10 cellular contexts compared by ENCODE assay signal in genomic region chr19:58468216-58468839, GRCh38. TPM values are rescaled to one million over a fixed set of nuclear protein-coding genes. Genes with fewer than 3 reads are reported as not detected.
DNase-seq lines count a peak whose midpoint lies in the region; ATAC-seq lines count a peak whose summit lies in the region.
"Had no signal": no experiment of that assay in that cellular context is flagged by ENCODE, and none has a peak within 500 bp of the region (broad histone marks: within the 10 kb centered on the region; RNA-seq: fewer than 3 reads in every experiment).

No MANE protein-coding gene starts in this region.

- H3K36me3 ChIP-seq in CD8-positive, alpha-beta memory T cell (ENCODE audit: insufficient read depth, low read length): peaks cover 18% of the 10 kb centered on the region
- peaks cover 18% of the 10 kb centered on the region; the same call in 1 of the 2 replicates for H3K36me3 ChIP-seq in HUES64 (ENCODE audit: insufficient read depth, low read length)
- peaks cover 24% of the 10 kb centered on the region for H3K36me3 ChIP-seq in adipocyte (ENCODE audit: control insufficient read depth, insufficient read depth, low read length, severe bottlenecking)
- H3K36me3 ChIP-seq in aorta (ENCODE audit: control insufficient read depth in 1 of 2, insufficient read depth in 2 of 2, low read length in 1 of 2): peaks cover 0 to 4% of the 10 kb centered on the region in 2 donors

- H3K9me3 Mint-ChIP-seq in CD8-positive, alpha-beta memory T cell: no peaks in the 10 kb centered on the region
- H3K9me3 Mint-ChIP-seq in natural killer cell treated with Interleukin-12 subunit alpha and Interleukin-12 subunit beta and Interleukin-15 and Interleukin-18, amount 100 ng/mL, for 72 hours: no peaks in the 10 kb centered on the region

- no peak overlapping the region for H3K4me3 ChIP-seq in CD8-positive, alpha-beta memory T cell (ENCODE audit: low read length)
- peak overlapping the region; percentile 12; the same call in 1 of the 2 replicates for H3K4me3 ChIP-seq in HUES64 (ENCODE audit: low read length)
- H3K4me3 ChIP-seq in adipocyte (ENCODE audit: low read length): peak overlapping the region; percentile 96
- H3K4me3 ChIP-seq in aorta (ENCODE audit: low read length in 2 of 2): no peak overlapping the region

- peak overlapping the region; percentile 84 to 88 (median 85) for H3K4me3 Mint-ChIP-seq in CD8-positive, alpha-beta memory T cell
- peak overlapping the region; percentile 87 for H3K4me3 Mint-ChIP-seq in natural killer cell treated with Interleukin-12 subunit alpha and Interleukin-12 subunit beta and Interleukin-15 and Interleukin-18, amount 100 ng/mL, for 72 hours

- POLR2A ChIA-PET in CD8-positive, alpha-beta memory T cell (lab: Charles Lee): no interaction called here

- no peaks in the 10 kb centered on the region for H3K9me3 ChIP-seq in CD8-positive, alpha-beta memory T cell (ENCODE audit: low read length)
- H3K9me3 ChIP-seq in HUES64 (ENCODE audit: insufficient read depth, low read depth, low read length) (no peaks in the 10 kb centered on the region), adipocyte (ENCODE audit: control insufficient read depth, low read length) (no peaks in the 10 kb centered on the region), aorta (ENCODE audit: control insufficient read depth, low read length) (no peaks in the 10 kb centered on the region)
- H3K9me3 ChIP-seq: mucosa of descending colon had no signal

- no peak for DNase-seq in CD8-positive, alpha-beta memory T cell
- DNase-seq in adipocyte (ENCODE audit: low read depth): peak; percentile 7
- no peak for DNase-seq in natural killer cell treated with Interleukin-12 subunit alpha and Interleukin-12 subunit beta and Interleukin-15 and Interleukin-18, amount 100 ng/mL, for 72 hours (ENCODE audit: low spot score)
- no peak for DNase-seq in aorta
- DNase-seq in EL: no peak
- DNase-seq in NCI-H82 (lab: John Stamatoyannopoulos, UW): no peak
- DNase-seq: mucosa of descending colon; stimulated activated CD8-positive, alpha-beta memory T cell treated with anti-CD3 and anti-CD28 coated beads, Interleukin-4, amount 100 ng/mL, for 48 hours had no signal

- H3K4me1 Mint-ChIP-seq in CD8-positive, alpha-beta memory T cell: peaks cover 22 to 28% (median 25%) of the 10 kb centered on the region in 3 donors
- peaks cover 13 to 19% of the 10 kb centered on the region in 2 donors for H3K4me1 Mint-ChIP-seq in natural killer cell treated with Interleukin-12 subunit alpha and Interleukin-12 subunit beta and Interleukin-15 and Interleukin-18, amount 100 ng/mL, for 72 hours (ENCODE audit: low read depth in 2 of 2)

- H3K27me3 ChIP-seq in CD8-positive, alpha-beta memory T cell (ENCODE audit: insufficient read depth, low read length, poor library complexity, severe bottlenecking): no peaks in the 10 kb centered on the region
- H3K27me3 ChIP-seq in HUES64 (ENCODE audit: insufficient read depth, low read length) (peaks cover 14% of the 10 kb centered on the region), adipocyte (replicated peaks; ENCODE audit: control insufficient read depth, insufficient read depth, low read length) (no peaks in the 10 kb centered on the region), aorta (ENCODE audit: control insufficient read depth in 1 of 2, insufficient read depth in 2 of 2, low read length in 1 of 2) (no peaks in the 10 kb centered on the region)

- no peak for ATAC-seq in natural killer cell treated with Interleukin-12 subunit alpha and Interleukin-12 subunit beta and Interleukin-15 and Interleukin-18, amount 100 ng/mL, for 72 hours
- ATAC-seq in aorta (ENCODE audit: low FRiP score) (no peak), GM19324 (IDR thresholded peaks at IDR 0.05; ENCODE audit: low FRiP score, unreplicated experiment) (no peak)

- 67% methylated on average over 5 of the region's 5 CpGs for WGBS in HUES64
- 64 to 68% methylated on average over 5 of the region's 5 CpGs for WGBS in aorta, 2 donors

- intact Hi-C loops in aorta (cut with DNase I): no loop called here

- peak overlapping the region in 7 of 8 donors; percentile 40 to 92 (median 81) for H3K27ac Mint-ChIP-seq in CD8-positive, alpha-beta memory T cell
- H3K27ac Mint-ChIP-seq in natural killer cell treated with Interleukin-12 subunit alpha and Interleukin-12 subunit beta and Interleukin-15 and Interleukin-18, amount 100 ng/mL, for 72 hours: peak overlapping the region; percentile 46 to 78

- peaks cover 13% of the 10 kb centered on the region for H3K4me1 ChIP-seq in CD8-positive, alpha-beta memory T cell (ENCODE audit: insufficient read depth, low read length)
- no peaks in the 10 kb centered on the region for H3K4me1 ChIP-seq in HUES64 (ENCODE audit: insufficient read depth, low read length)
- peaks cover 14% of the 10 kb centered on the region for H3K4me1 ChIP-seq in adipocyte (ENCODE audit: control insufficient read depth, insufficient read depth, low read length)
- no peaks in the 10 kb centered on the region for H3K4me1 ChIP-seq in aorta (ENCODE audit: control insufficient read depth in 1 of 2, insufficient read depth in 2 of 2, low read length in 2 of 2)

- H3K27me3 Mint-ChIP-seq in CD8-positive, alpha-beta memory T cell: peaks cover 0 to 2% of the 10 kb centered on the region in 2 donors
- no peaks in the 10 kb centered on the region for H3K27me3 Mint-ChIP-seq in natural killer cell treated with Interleukin-12 subunit alpha and Interleukin-12 subunit beta and Interleukin-15 and Interleukin-18, amount 100 ng/mL, for 72 hours

- H3K9ac ChIP-seq in HUES64 (ENCODE audit: low read depth, low read length) (no peak overlapping the region), adipocyte (ENCODE audit: low read length) (peak overlapping the region; percentile 53)

- CTCF ChIA-PET in CD8-positive, alpha-beta memory T cell (lab: Charles Lee): no interaction called here

- H3K36me3 Mint-ChIP-seq in CD8-positive, alpha-beta memory T cell: peaks cover 0 to 43% (median 0%) of the 10 kb centered on the region in 3 donors
- H3K36me3 Mint-ChIP-seq in natural killer cell treated with Interleukin-12 subunit alpha and Interleukin-12 subunit beta and Interleukin-15 and Interleukin-18, amount 100 ng/mL, for 72 hours: no peaks in the 10 kb centered on the region

- no peak overlapping the region for H3K27ac ChIP-seq in CD8-positive, alpha-beta memory T cell (ENCODE audit: low read depth, low read length)
- H3K27ac ChIP-seq in HUES64 (ENCODE audit: low read depth, low read length) (no peak overlapping the region), aorta (ENCODE audit: low read depth in 1 of 2, low read length in 2 of 2) (no peak overlapping the region)

RNA-seq across cellular contexts. Expression of gene ZNF324, which starts 1.4 kb away (rescaled TPM):
- 10 to 100 TPM; 19.8 to 21.0 TPM for total RNA-seq in CD8-positive, alpha-beta memory T cell
- polyA plus RNA-seq in CD8-positive, alpha-beta memory T cell: 13.9 TPM
- 4.4 TPM for polyA plus RNA-seq in HUES64 (2013, experiment 1 of 2)
- 3.7 TPM for polyA plus RNA-seq in HUES64 (2013, experiment 2 of 2)
- total RNA-seq in natural killer cell treated with Interleukin-12 subunit alpha and Interleukin-12 subunit beta and Interleukin-15 and Interleukin-18, amount 100 ng/mL, for 72 hours: 10 to 100 TPM; 15.2 to 15.5 TPM
- total RNA-seq in aorta: 10 to 100 TPM; 10.8 to 14.1 TPM
- 1 to 10 TPM; 2.3 to 4.6 TPM for polyA plus RNA-seq in aorta

RNA-seq across cellular contexts. Expression of gene ZNF446, which starts 7.8 kb away (rescaled TPM):
- 1 to 10 TPM; 5.9 to 7.2 TPM for total RNA-seq in CD8-positive, alpha-beta memory T cell
- 3.8 TPM for polyA plus RNA-seq in CD8-positive, alpha-beta memory T cell
- 3.8 TPM for polyA plus RNA-seq in HUES64 (2013, experiment 1 of 2)
- 4.9 TPM for polyA plus RNA-seq in HUES64 (2013, experiment 2 of 2)
- total RNA-seq in natural killer cell treated with Interleukin-12 subunit alpha and Interleukin-12 subunit beta and Interleukin-15 and Interleukin-18, amount 100 ng/mL, for 72 hours: 1 to 10 TPM; 3.9 to 5.8 TPM
- 1 to 10 TPM; 6.4 to 9.9 TPM for total RNA-seq in aorta
- polyA plus RNA-seq in aorta: 10 to 100 TPM; 10.4 to 26.1 TPM

RNA-seq across cellular contexts. Expression of gene ZNF324B, which starts 16.9 kb away (rescaled TPM):
- 10 to 100 TPM; 11.3 TPM for total RNA-seq in CD8-positive, alpha-beta memory T cell
- 2.9 TPM for polyA plus RNA-seq in CD8-positive, alpha-beta memory T cell
- 2.0 TPM for polyA plus RNA-seq in HUES64 (2013, experiment 1 of 2)
- polyA plus RNA-seq in HUES64 (2013, experiment 2 of 2): 2.1 TPM
- total RNA-seq in natural killer cell treated with Interleukin-12 subunit alpha and Interleukin-12 subunit beta and Interleukin-15 and Interleukin-18, amount 100 ng/mL, for 72 hours: 10 to 100 TPM in 1 of 2 donors, 1 to 10 TPM in 1; 8.8 to 14.4 TPM
- 1 to 10 TPM; 4.6 to 5.7 TPM for total RNA-seq in aorta
- 1 to 10 TPM; 1.5 to 2.3 TPM for polyA plus RNA-seq in aorta

RNA-seq across cellular contexts. Expression of gene ZNF132, which starts 28.4 kb away (rescaled TPM):
- 1 to 10 TPM; 4.9 to 5.2 TPM for total RNA-seq in CD8-positive, alpha-beta memory T cell
- 0.97 TPM for polyA plus RNA-seq in CD8-positive, alpha-beta memory T cell
- 1.8 TPM for polyA plus RNA-seq in HUES64 (2013, experiment 1 of 2)
- 2.2 TPM for polyA plus RNA-seq in HUES64 (2013, experiment 2 of 2)
- total RNA-seq in natural killer cell treated with Interleukin-12 subunit alpha and Interleukin-12 subunit beta and Interleukin-15 and Interleukin-18, amount 100 ng/mL, for 72 hours: 1 to 10 TPM; 3.2 to 5.3 TPM
- 1 to 10 TPM; 4.5 to 5.4 TPM for total RNA-seq in aorta
- 1 to 10 TPM in 1 of 2 donors, under 1 TPM in 1; 0.38 to 1.4 TPM for polyA plus RNA-seq in aorta

RNA-seq across cellular contexts. Expression of gene SLC27A5, which starts 43.5 kb away (rescaled TPM):
- total RNA-seq in CD8-positive, alpha-beta memory T cell: 10 to 100 TPM; 16.1 to 19.1 TPM
- 25.9 TPM for polyA plus RNA-seq in CD8-positive, alpha-beta memory T cell
- polyA plus RNA-seq in HUES64 (2013, experiment 1 of 2): 12.0 TPM
- polyA plus RNA-seq in HUES64 (2013, experiment 2 of 2): 10.6 TPM
- 10 to 100 TPM; 15.1 to 29.1 TPM for total RNA-seq in natural killer cell treated with Interleukin-12 subunit alpha and Interleukin-12 subunit beta and Interleukin-15 and Interleukin-18, amount 100 ng/mL, for 72 hours
- 1 to 10 TPM; 8.1 to 9.8 TPM for total RNA-seq in aorta
- polyA plus RNA-seq in aorta: 10 to 100 TPM; 12.5 to 24.6 TPM

Comparison
In these comparisons a context has a peak if more than half of its experiments do, and no peak if none do; other contexts are left out.
1. H3K4me3 ChIP-seq: peak in HUES64 (single experiment) and adipocyte (single experiment); none in CD8-positive, alpha-beta memory T cell (single experiment) and aorta (0 of 2).